In the genomic region with DNA sequence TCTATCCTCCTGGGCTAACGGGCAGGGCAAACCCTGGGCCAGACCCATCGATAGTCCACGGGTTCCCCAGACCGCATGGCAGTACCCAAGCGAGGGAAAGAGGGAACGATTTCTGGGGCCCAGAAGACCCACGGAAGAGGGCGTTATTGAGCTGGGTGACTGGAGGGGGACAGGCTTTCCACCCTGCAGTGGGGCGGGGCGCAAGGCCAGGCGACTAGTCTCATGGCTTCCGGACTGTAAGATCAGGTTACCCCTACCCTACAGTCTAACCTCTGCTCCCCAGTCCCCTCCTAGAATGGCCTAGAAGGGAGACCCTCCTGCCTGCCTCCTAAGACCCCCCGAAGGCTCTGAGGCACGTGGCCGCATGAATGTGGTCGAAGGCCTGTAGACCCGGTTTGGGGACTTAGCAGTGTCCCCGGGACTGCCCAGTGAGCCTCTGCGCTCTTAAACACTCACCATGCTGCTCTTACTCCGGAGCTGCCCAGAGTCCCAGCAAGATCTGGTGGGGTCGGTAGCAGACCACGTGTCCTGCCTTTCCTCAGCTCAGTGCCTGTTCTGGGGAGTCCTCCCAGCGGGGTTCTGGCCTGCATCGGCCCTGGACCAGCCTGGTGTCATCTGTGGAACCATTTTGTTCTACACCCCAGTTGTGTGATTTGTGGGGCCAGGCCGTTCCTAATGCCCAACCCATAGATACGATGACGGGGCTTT, we compare ENCODE assay signal across 1 cellular context.
TF ChIP-seq lines count a peak whose summit lies in the region.

No MANE protein-coding gene starts in this region.

TF ChIP-seq in K562, 482 proteins besides CTCF, POLR2A, EP300 and RAD21 (continued from another document and continues in another):
- TF ChIP-seq, protein P1, sequence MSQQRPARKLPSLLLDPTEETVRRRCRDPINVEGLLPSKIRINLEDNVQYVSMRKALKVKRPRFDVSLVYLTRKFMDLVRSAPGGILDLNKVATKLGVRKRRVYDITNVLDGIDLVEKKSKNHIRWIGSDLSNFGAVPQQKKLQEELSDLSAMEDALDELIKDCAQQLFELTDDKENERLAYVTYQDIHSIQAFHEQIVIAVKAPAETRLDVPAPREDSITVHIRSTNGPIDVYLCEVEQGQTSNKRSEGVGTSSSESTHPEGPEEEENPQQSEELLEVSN (IDR thresholded peaks at IDR 0.05; ENCODE audit: borderline replicate concordance in 1 of 2, extremely low read depth in 1 of 2, insufficient read depth in 1 of 2, insufficient read length in 1 of 2, low read depth in 1 of 2, low read length in 1 of 2, poor library complexity in 1 of 2, severe bottlenecking in 1 of 2): peak; percentile 83 to 93
- TF ChIP-seq BDP1 (IDR thresholded peaks at IDR 0.05; ENCODE audit: insufficient read depth, insufficient read length) (no peak), HNRNPUL1 (IDR thresholded peaks at IDR 0.05; ENCODE audit: low read length) (no peak), MYNN (IDR thresholded peaks at IDR 0.05) (no peak), MYNN (CRISPR knock-in tag; IDR thresholded peaks at IDR 0.05) (no peak), TRIM24 (IDR thresholded peaks at IDR 0.05) (no peak), CHD4 (IDR thresholded peaks at IDR 0.05; ENCODE audit: insufficient read depth, insufficient replicate concordance, low read depth, low read length, poor library complexity, severe bottlenecking) (no peak), MED1 (CRISPR knock-in tag; IDR thresholded peaks at IDR 0.05; ENCODE audit: borderline replicate concordance) (no peak), RBM39 (optimal IDR thresholded peaks at IDR 0.05; ENCODE audit: low read depth, low read length) (no peak), KLF13 (tag; IDR thresholded peaks at IDR 0.05; ENCODE audit: borderline replicate concordance, low read depth) (no peak), ETV6 (IDR thresholded peaks at IDR 0.05; ENCODE audit: borderline replicate concordance in 1 of 2, low read depth in 2 of 2, low read length in 1 of 2) (no peak), ETV6 (CRISPR knock-in tag; IDR thresholded peaks at IDR 0.05; ENCODE audit: borderline replicate concordance) (no peak), SREBF1 (IDR thresholded peaks at IDR 0.05; ENCODE audit: borderline replicate concordance, low read depth, low read length) (no peak), MTA3 (IDR thresholded peaks at IDR 0.05; ENCODE audit: borderline replicate concordance) (no peak), NFE2L1 (tag; IDR thresholded peaks at IDR 0.05; ENCODE audit: borderline replicate concordance, low read depth) (no peak), KDM4B (IDR thresholded peaks at IDR 0.05; ENCODE audit: borderline replicate concordance in 2 of 2, low read depth in 1 of 2) (no peak), GTF2F1 (IDR thresholded peaks at IDR 0.05; ENCODE audit: low read depth, low read length) (no peak), NFIC (IDR thresholded peaks at IDR 0.05) (no peak), POLR2G (IDR thresholded peaks at IDR 0.05; ENCODE audit: low read depth, low read length) (peak; percentile 8; the same call in 1 of the 2 replicates), RBBP5 (IDR thresholded peaks at IDR 0.05; ENCODE audit: borderline replicate concordance, insufficient read depth, low read length, poor library complexity, severe bottlenecking) (no peak), SMAD3 (CRISPR knock-in tag; conservative IDR thresholded peaks at IDR 0.05) (no peak)
- TF ChIP-seq, protein P2, sequence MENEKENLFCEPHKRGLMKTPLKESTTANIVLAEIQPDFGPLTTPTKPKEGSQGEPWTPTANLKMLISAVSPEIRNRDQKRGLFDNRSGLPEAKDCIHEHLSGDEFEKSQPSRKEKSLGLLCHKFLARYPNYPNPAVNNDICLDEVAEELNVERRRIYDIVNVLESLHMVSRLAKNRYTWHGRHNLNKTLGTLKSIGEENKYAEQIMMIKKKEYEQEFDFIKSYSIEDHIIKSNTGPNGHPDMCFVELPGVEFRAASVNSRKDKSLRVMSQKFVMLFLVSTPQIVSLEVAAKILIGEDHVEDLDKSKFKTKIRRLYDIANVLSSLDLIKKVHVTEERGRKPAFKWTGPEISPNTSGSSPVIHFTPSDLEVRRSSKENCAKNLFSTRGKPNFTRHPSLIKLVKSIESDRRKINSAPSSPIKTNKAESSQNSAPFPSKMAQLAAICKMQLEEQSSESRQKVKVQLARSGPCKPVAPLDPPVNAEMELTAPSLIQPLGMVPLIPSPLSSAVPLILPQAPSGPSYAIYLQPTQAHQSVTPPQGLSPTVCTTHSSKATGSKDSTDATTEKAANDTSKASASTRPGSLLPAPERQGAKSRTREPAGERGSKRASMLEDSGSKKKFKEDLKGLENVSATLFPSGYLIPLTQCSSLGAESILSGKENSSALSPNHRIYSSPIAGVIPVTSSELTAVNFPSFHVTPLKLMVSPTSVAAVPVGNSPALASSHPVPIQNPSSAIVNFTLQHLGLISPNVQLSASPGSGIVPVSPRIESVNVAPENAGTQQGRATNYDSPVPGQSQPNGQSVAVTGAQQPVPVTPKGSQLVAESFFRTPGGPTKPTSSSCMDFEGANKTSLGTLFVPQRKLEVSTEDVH (IDR thresholded peaks at IDR 0.05; ENCODE audit: low read depth, partially characterized antibody): no peak
- TF ChIP-seq, protein P3, sequence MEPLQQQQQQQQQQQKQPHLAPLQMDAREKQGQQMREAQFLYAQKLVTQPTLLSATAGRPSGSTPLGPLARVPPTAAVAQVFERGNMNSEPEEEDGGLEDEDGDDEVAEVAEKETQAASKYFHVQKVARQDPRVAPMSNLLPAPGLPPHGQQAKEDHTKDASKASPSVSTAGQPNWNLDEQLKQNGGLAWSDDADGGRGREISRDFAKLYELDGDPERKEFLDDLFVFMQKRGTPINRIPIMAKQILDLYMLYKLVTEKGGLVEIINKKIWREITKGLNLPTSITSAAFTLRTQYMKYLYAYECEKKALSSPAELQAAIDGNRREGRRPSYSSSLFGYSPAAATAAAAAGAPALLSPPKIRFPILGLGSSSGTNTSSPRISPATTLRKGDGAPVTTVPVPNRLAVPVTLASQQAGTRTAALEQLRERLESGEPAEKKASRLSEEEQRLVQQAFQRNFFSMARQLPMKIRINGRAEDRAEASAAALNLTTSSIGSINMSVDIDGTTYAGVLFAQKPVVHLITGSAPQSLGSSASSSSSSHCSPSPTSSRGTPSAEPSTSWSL (CRISPR knock-in tag; IDR thresholded peaks at IDR 0.05; ENCODE audit: borderline replicate concordance): no peak
- TF ChIP-seq, protein P4, sequence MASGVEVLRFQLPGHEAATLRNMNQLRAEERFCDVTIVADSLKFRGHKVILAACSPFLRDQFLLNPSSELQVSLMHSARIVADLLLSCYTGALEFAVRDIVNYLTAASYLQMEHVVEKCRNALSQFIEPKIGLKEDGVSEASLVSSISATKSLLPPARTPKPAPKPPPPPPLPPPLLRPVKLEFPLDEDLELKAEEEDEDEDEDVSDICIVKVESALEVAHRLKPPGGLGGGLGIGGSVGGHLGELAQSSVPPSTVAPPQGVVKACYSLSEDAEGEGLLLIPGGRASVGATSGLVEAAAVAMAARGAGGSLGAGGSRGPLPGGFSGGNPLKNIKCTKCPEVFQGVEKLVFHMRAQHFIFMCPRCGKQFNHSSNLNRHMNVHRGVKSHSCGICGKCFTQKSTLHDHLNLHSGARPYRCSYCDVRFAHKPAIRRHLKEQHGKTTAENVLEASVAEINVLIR (CRISPR knock-in tag; IDR thresholded peaks at IDR 0.05): no peak
- TF ChIP-seq, protein P5, sequence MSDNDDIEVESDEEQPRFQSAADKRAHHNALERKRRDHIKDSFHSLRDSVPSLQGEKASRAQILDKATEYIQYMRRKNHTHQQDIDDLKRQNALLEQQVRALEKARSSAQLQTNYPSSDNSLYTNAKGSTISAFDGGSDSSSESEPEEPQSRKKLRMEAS (CRISPR knock-in tag; IDR thresholded peaks at IDR 0.05): peak; percentile 72
- TF ChIP-seq, protein P6, sequence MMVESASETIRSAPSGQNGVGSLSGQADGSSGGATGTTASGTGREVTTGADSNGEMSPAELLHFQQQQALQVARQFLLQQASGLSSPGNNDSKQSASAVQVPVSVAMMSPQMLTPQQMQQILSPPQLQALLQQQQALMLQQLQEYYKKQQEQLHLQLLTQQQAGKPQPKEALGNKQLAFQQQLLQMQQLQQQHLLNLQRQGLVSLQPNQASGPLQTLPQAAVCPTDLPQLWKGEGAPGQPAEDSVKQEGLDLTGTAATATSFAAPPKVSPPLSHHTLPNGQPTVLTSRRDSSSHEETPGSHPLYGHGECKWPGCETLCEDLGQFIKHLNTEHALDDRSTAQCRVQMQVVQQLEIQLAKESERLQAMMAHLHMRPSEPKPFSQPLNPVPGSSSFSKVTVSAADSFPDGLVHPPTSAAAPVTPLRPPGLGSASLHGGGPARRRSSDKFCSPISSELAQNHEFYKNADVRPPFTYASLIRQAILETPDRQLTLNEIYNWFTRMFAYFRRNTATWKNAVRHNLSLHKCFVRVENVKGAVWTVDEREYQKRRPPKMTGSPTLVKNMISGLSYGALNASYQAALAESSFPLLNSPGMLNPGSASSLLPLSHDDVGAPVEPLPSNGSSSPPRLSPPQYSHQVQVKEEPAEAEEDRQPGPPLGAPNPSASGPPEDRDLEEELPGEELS (CRISPR knock-in tag; IDR thresholded peaks at IDR 0.05; ENCODE audit: borderline replicate concordance): no peak
- TF ChIP-seq, protein P7, sequence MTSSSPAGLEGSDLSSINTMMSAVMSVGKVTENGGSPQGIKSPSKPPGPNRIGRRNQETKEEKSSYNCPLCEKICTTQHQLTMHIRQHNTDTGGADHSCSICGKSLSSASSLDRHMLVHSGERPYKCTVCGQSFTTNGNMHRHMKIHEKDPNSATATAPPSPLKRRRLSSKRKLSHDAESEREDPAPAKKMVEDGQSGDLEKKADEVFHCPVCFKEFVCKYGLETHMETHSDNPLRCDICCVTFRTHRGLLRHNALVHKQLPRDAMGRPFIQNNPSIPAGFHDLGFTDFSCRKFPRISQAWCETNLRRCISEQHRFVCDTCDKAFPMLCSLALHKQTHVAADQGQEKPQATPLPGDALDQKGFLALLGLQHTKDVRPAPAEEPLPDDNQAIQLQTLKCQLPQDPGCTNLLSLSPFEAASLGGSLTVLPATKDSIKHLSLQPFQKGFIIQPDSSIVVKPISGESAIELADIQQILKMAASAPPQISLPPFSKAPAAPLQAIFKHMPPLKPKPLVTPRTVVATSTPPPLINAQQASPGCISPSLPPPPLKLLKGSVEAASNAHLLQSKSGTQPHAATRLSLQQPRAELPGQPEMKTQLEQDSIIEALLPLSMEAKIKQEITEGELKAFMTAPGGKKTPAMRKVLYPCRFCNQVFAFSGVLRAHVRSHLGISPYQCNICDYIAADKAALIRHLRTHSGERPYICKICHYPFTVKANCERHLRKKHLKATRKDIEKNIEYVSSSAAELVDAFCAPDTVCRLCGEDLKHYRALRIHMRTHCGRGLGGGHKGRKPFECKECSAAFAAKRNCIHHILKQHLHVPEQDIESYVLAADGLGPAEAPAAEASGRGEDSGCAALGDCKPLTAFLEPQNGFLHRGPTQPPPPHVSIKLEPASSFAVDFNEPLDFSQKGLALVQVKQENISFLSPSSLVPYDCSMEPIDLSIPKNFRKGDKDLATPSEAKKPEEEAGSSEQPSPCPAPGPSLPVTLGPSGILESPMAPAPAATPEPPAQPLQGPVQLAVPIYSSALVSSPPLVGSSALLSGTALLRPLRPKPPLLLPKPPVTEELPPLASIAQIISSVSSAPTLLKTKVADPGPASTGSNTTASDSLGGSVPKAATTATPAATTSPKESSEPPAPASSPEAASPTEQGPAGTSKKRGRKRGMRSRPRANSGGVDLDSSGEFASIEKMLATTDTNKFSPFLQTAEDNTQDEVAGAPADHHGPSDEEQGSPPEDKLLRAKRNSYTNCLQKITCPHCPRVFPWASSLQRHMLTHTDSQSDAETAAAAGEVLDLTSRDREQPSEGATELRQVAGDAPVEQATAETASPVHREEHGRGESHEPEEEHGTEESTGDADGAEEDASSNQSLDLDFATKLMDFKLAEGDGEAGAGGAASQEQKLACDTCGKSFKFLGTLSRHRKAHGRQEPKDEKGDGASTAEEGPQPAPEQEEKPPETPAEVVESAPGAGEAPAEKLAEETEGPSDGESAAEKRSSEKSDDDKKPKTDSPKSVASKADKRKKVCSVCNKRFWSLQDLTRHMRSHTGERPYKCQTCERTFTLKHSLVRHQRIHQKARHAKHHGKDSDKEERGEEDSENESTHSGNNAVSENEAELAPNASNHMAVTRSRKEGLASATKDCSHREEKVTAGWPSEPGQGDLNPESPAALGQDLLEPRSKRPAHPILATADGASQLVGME (CRISPR knock-in tag; IDR thresholded peaks at IDR 0.05): no peak
- TF ChIP-seq, protein P8, sequence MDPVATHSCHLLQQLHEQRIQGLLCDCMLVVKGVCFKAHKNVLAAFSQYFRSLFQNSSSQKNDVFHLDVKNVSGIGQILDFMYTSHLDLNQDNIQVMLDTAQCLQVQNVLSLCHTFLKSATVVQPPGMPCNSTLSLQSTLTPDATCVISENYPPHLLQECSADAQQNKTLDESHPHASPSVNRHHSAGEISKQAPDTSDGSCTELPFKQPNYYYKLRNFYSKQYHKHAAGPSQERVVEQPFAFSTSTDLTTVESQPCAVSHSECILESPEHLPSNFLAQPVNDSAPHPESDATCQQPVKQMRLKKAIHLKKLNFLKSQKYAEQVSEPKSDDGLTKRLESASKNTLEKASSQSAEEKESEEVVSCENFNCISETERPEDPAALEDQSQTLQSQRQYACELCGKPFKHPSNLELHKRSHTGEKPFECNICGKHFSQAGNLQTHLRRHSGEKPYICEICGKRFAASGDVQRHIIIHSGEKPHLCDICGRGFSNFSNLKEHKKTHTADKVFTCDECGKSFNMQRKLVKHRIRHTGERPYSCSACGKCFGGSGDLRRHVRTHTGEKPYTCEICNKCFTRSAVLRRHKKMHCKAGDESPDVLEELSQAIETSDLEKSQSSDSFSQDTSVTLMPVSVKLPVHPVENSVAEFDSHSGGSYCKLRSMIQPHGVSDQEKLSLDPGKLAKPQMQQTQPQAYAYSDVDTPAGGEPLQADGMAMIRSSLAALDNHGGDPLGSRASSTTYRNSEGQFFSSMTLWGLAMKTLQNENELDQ (CRISPR knock-in tag; IDR thresholded peaks at IDR 0.05; ENCODE audit: borderline replicate concordance): no peak
- TF ChIP-seq, protein P9, sequence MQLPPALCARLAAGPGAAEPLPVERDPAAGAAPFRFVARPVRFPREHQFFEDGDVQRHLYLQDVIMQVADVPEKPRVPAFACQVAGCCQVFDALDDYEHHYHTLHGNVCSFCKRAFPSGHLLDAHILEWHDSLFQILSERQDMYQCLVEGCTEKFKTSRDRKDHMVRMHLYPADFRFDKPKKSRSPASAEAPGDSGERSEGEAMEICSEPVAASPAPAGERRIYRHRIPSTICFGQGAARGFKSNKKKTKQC (CRISPR knock-in tag; IDR thresholded peaks at IDR 0.05): no peak
- TF ChIP-seq, protein P10, sequence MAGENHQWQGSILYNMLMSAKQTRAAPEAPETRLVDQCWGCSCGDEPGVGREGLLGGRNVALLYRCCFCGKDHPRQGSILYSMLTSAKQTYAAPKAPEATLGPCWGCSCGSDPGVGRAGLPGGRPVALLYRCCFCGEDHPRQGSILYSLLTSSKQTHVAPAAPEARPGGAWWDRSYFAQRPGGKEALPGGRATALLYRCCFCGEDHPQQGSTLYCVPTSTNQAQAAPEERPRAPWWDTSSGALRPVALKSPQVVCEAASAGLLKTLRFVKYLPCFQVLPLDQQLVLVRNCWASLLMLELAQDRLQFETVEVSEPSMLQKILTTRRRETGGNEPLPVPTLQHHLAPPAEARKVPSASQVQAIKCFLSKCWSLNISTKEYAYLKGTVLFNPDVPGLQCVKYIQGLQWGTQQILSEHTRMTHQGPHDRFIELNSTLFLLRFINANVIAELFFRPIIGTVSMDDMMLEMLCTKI (IDR thresholded peaks at IDR 0.05; ENCODE audit: partially characterized antibody): no peak
- TF ChIP-seq, protein P11, sequence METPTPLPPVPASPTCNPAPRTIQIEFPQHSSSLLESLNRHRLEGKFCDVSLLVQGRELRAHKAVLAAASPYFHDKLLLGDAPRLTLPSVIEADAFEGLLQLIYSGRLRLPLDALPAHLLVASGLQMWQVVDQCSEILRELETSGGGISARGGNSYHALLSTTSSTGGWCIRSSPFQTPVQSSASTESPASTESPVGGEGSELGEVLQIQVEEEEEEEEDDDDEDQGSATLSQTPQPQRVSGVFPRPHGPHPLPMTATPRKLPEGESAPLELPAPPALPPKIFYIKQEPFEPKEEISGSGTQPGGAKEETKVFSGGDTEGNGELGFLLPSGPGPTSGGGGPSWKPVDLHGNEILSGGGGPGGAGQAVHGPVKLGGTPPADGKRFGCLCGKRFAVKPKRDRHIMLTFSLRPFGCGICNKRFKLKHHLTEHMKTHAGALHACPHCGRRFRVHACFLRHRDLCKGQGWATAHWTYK (CRISPR knock-in tag; IDR thresholded peaks at IDR 0.05): peak; percentile 72; the same call in 1 of the 2 replicates
